21 cellular contexts compared by ENCODE assay signal in the genomic region with DNA sequence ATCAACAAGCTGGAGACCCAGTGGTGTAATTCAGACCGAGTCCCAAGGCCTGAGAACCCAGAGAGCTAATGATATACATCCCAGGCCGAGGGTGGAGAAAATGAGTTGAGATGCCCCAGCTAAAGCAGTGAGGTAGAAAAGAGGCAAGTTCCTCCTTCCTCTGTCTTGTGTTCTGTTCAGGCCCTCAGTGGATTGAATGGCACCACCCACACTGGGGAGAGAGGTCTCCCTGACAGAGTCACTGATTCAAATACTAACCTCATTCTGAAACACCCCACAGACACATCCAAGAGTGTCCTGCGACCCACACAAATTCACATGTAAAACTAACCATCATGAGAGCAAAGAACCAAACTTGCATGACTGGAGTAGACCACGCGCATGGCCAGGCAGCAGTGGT.
A peak's percentile ranks its signal among the peaks of the same experiment; 100 is the strongest.
DNase-seq lines count a peak whose midpoint lies in the region; ATAC-seq, FAIRE-seq and TF ChIP-seq lines count a peak whose summit lies in the region.
"Had no signal": no experiment of that assay in that cellular context is flagged by ENCODE, and none has a peak within 500 bp of the region (broad histone marks: within the 10 kb centered on the region; RNA-seq: fewer than 3 reads in every experiment).

No MANE protein-coding gene starts in this region.

- intact Hi-C loops in esophagus muscularis mucosa (cut with DNase I) = no loop called here

- CTCF ChIA-PET in activated CD8-positive, alpha-beta T cell treated with anti-CD3 and anti-CD28 coated beads, Interleukin-2, amount 10 ng/mL, durations not matched to agents 7 days and 5 days (lab: Charles Lee) = interaction anchor here (1.8 kb wide), 1 partner anchor 33 kb away, joined by 4 read pairs; no protein-coding TSS in a partner anchor

- POLR2A ChIA-PET in activated CD8-positive, alpha-beta T cell treated with anti-CD3 and anti-CD28 coated beads, Interleukin-2, amount 10 ng/mL, durations not matched to agents 7 days and 5 days (lab: Charles Lee) = no interaction called here

- 95% methylated on average over 5 of the region's 5 CpGs for whole genome bisulfite sequencing in esophagus muscularis mucosa

- H3K4me3 ChIP-seq in GM12865 (ENCODE audit: low read depth, low read length) = no peak overlapping the region
- H3K4me3 ChIP-seq in esophagus muscularis mucosa = no peak overlapping the region

- H3K9me3 ChIP-seq in esophagus muscularis mucosa = no peaks in the 10 kb centered on the region

- H3K4me3 Mint-ChIP-seq in stimulated activated memory B cell treated with anti-CD40 and anti-IgM and Interleukin-4, amounts not matched to agents 10 μg/mL and 1 μg/mL and 100 μg/mL, for 72 hours = no peak overlapping the region
- no peak overlapping the region for H3K4me3 Mint-ChIP-seq in natural killer cell treated with Interleukin-12 subunit alpha and Interleukin-12 subunit beta and Interleukin-15 and Interleukin-18, amount 100 ng/mL, for 72 hours
- H3K4me3 Mint-ChIP-seq in activated CD8-positive, alpha-beta T cell treated with anti-CD3 and anti-CD28 coated beads, Interleukin-2, amount 10 ng/mL, durations not matched to agents 7 days and 5 days = no peak overlapping the region

- H3K27me3 Mint-ChIP-seq in stimulated activated memory B cell treated with anti-CD40 and anti-IgM and Interleukin-4, amounts not matched to agents 10 μg/mL and 1 μg/mL and 100 μg/mL, for 72 hours = no peaks in the 10 kb centered on the region
- H3K27me3 Mint-ChIP-seq in natural killer cell treated with Interleukin-12 subunit alpha and Interleukin-12 subunit beta and Interleukin-15 and Interleukin-18, amount 100 ng/mL, for 72 hours = no peaks in the 10 kb centered on the region
- H3K27me3 Mint-ChIP-seq in activated CD8-positive, alpha-beta T cell treated with anti-CD3 and anti-CD28 coated beads, Interleukin-2, amount 10 ng/mL, durations not matched to agents 7 days and 5 days (ENCODE audit: low read depth) = peaks cover 3% of the 10 kb centered on the region

- H3K27ac Mint-ChIP-seq in stimulated activated memory B cell treated with anti-CD40 and anti-IgM and Interleukin-4, amounts not matched to agents 10 μg/mL and 1 μg/mL and 100 μg/mL, for 72 hours = no peak overlapping the region
- no peak overlapping the region for H3K27ac Mint-ChIP-seq in natural killer cell treated with Interleukin-12 subunit alpha and Interleukin-12 subunit beta and Interleukin-15 and Interleukin-18, amount 100 ng/mL, for 72 hours
- no peak overlapping the region for H3K27ac Mint-ChIP-seq in activated CD8-positive, alpha-beta T cell treated with anti-CD3 and anti-CD28 coated beads, Interleukin-2, amount 10 ng/mL, durations not matched to agents 7 days and 5 days

- no peak overlapping the region for H3K27ac ChIP-seq in esophagus muscularis mucosa (replicated peaks in 1 of 4)
- H3K27ac ChIP-seq: C4-2B, KMS-11 had no signal

- ATAC-seq in stimulated activated memory B cell treated with anti-CD40 and anti-IgM and Interleukin-4, amounts not matched to agents 10 μg/mL and 1 μg/mL and 100 μg/mL, for 72 hours = peak; percentile 86
- ATAC-seq in HG03432 (IDR thresholded peaks at IDR 0.05; ENCODE audit: unreplicated experiment) = no peak
- ATAC-seq in natural killer cell treated with Interleukin-12 subunit alpha and Interleukin-12 subunit beta and Interleukin-15 and Interleukin-18, amount 100 ng/mL, for 72 hours = no peak
- ATAC-seq in activated CD8-positive, alpha-beta T cell treated with anti-CD3 and anti-CD28 coated beads, Interleukin-2, amount 10 ng/mL, durations not matched to agents 7 days and 5 days = no peak
- ATAC-seq: SK-N-SH treated with all-trans-retinoic acid at 6 μM for 48 hours had no signal

- no peak for FAIRE-seq in GM12892 (lab: Jason Lieb, UNC)

- peak; percentile 0; the same call in 1 of the 2 replicates for TF ChIP-seq POLR2A in Raji (IDR thresholded peaks at IDR 0.05; ENCODE audit: insufficient read depth, low read depth, low read length)
- TF ChIP-seq POLR2A in esophagus muscularis mucosa (IDR thresholded peaks at IDR 0.05; ENCODE audit: low read depth) = no peak
- TF ChIP-seq POLR2A in GM12892 (IDR thresholded peaks at IDR 0.05; ENCODE audit: low read depth, low read length) = no peak

- H3K27me3 ChIP-seq in esophagus muscularis mucosa = no peaks in the 10 kb centered on the region

- H3K36me3 Mint-ChIP-seq in stimulated activated memory B cell treated with anti-CD40 and anti-IgM and Interleukin-4, amounts not matched to agents 10 μg/mL and 1 μg/mL and 100 μg/mL, for 72 hours = no peaks in the 10 kb centered on the region
- no peaks in the 10 kb centered on the region for H3K36me3 Mint-ChIP-seq in natural killer cell treated with Interleukin-12 subunit alpha and Interleukin-12 subunit beta and Interleukin-15 and Interleukin-18, amount 100 ng/mL, for 72 hours
- H3K36me3 Mint-ChIP-seq in activated CD8-positive, alpha-beta T cell treated with anti-CD3 and anti-CD28 coated beads, Interleukin-2, amount 10 ng/mL, durations not matched to agents 7 days and 5 days (ENCODE audit: low read depth) = no peaks in the 10 kb centered on the region

- no peaks in the 10 kb centered on the region for H3K9me3 Mint-ChIP-seq in stimulated activated memory B cell treated with anti-CD40 and anti-IgM and Interleukin-4, amounts not matched to agents 10 μg/mL and 1 μg/mL and 100 μg/mL, for 72 hours
- no peaks in the 10 kb centered on the region for H3K9me3 Mint-ChIP-seq in natural killer cell treated with Interleukin-12 subunit alpha and Interleukin-12 subunit beta and Interleukin-15 and Interleukin-18, amount 100 ng/mL, for 72 hours
- H3K9me3 Mint-ChIP-seq in activated CD8-positive, alpha-beta T cell treated with anti-CD3 and anti-CD28 coated beads, Interleukin-2, amount 10 ng/mL, durations not matched to agents 7 days and 5 days (ENCODE audit: insufficient read depth) = no peaks in the 10 kb centered on the region

- TF ChIP-seq EP300 in esophagus muscularis mucosa (IDR thresholded peaks at IDR 0.05) = no peak

- H3K36me3 ChIP-seq in esophagus muscularis mucosa = no peaks in the 10 kb centered on the region

- peaks cover 0 to 17% (median 9%) of the 10 kb centered on the region in 4 donors for H3K4me1 ChIP-seq in esophagus muscularis mucosa

- H3K4me1 Mint-ChIP-seq in stimulated activated memory B cell treated with anti-CD40 and anti-IgM and Interleukin-4, amounts not matched to agents 10 μg/mL and 1 μg/mL and 100 μg/mL, for 72 hours = peaks cover 5% of the 10 kb centered on the region
- H3K4me1 Mint-ChIP-seq in natural killer cell treated with Interleukin-12 subunit alpha and Interleukin-12 subunit beta and Interleukin-15 and Interleukin-18, amount 100 ng/mL, for 72 hours (ENCODE audit: low read depth in 2 of 2) = no peaks in the 10 kb centered on the region
- H3K4me1 Mint-ChIP-seq in activated CD8-positive, alpha-beta T cell treated with anti-CD3 and anti-CD28 coated beads, Interleukin-2, amount 10 ng/mL, durations not matched to agents 7 days and 5 days (ENCODE audit: low read depth) = no peaks in the 10 kb centered on the region

- DNase-seq in GM12865 (ENCODE audit: low read depth) = peak; percentile 5
- peak; percentile 34 for DNase-seq in esophagus muscularis mucosa (ENCODE audit: extremely low spot score)
- no peak for DNase-seq in natural killer cell treated with Interleukin-12 subunit alpha and Interleukin-12 subunit beta and Interleukin-15 and Interleukin-18, amount 100 ng/mL, for 72 hours (ENCODE audit: low spot score)
- DNase-seq in GM12892 (ENCODE audit: insufficient read length) = no peak
- DNase-seq in activated CD8-positive, alpha-beta T cell treated with anti-CD3 and anti-CD28 coated beads, Interleukin-2, amount 10 ng/mL, durations not matched to agents 7 days and 5 days = no peak
- DNase-seq: ACHN, GDM1, GOT3, NCI-H1417 treated with DMSO at 0.1 percent for 48 hours, NCI-H187 treated with DMSO at 0.1 percent for 48 hours, NCI-H2227 treated with DMSO at 0.1 percent for 48 hours, NCI-H510A treated with DMSO at 0.1 percent for 48 hours, NCI-H774, RPMI8226, SIG-M5 had no signal

- TF ChIP-seq CTCF in GM12865 (IDR thresholded peaks at IDR 0.05; ENCODE audit: insufficient read depth, low read depth, low read length, missing control alignments) = no peak
- TF ChIP-seq CTCF in esophagus muscularis mucosa (IDR thresholded peaks at IDR 0.05) = no peak

Comparison
In these comparisons a context has a peak if more than half of its experiments do, and no peak if none do; other contexts are left out.
1. DNase-seq: peak in GM12865 (single experiment) and esophagus muscularis mucosa (single experiment); none in natural killer cell treated with Interleukin-12 subunit alpha and Interleukin-12 subunit beta and Interleukin-15 and Interleukin-18, amount 100 ng/mL, for 72 hours (single experiment), GM12892 (single experiment) and activated CD8-positive, alpha-beta T cell treated with anti-CD3 and anti-CD28 coated beads, Interleukin-2, amount 10 ng/mL, durations not matched to agents 7 days and 5 days (single experiment).